In the genomic region with DNA sequence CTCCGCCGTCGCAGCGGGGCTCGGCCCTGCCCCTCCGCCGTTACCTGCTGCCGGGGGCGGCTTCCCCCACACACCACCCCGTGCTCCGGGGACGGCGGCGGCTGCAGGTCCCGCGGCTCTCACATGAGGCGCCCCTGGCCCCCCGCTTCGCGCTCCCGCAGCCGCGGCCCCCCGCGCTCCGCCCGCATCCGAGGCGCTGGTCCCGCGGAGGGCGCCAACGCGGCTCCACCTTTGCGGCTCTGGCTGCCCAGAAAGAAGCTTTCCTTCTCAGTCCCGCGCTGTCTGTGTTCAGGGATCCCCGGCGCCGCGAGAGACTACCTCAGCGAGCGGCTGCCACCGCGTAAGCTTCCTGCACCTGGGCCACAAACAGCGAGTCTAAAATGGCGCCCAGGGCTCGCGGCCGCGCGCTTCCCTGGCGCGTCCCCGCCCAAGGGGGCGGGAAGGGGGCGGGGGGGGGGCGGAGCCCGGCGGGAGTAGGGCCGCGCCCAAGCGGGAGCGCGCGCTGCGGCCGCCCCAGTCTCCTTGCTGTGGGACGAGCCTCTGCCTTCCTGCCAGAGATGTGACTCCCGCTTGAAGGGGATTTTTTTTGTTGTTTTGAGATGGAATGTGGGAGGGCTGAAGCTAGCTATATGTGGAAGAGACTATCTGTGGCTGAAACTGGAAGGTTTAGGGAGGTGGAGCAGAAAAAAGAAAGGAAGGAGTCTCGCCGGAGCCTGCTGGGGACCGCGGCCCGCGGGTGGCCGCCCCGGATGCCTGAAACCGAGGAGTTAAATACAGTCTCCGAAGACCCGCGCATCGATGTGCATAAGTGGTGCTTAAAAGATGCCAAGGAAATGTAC, we compare ENCODE assay signal across 8 cellular contexts. TPM values are rescaled to one million over a fixed set of nuclear protein-coding genes. Genes with fewer than 3 reads are reported as not detected.
DNase-seq lines count a peak whose midpoint lies in the region; ATAC-seq and TF ChIP-seq lines count a peak whose summit lies in the region.

A gene with protein sequence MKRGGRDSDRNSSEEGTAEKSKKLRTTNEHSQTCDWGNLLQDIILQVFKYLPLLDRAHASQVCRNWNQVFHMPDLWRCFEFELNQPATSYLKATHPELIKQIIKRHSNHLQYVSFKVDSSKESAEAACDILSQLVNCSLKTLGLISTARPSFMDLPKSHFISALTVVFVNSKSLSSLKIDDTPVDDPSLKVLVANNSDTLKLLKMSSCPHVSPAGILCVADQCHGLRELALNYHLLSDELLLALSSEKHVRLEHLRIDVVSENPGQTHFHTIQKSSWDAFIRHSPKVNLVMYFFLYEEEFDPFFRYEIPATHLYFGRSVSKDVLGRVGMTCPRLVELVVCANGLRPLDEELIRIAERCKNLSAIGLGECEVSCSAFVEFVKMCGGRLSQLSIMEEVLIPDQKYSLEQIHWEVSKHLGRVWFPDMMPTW (minus strand): TSS at position 377 of the 839 bp plus-strand sequence. CDS start 5,299 bp downstream, outside the sequence.

- H3K9me3 ChIP-seq in HUES64 (ENCODE audit: insufficient read depth, low read depth, low read length) = no peaks in the 10 kb centered on the region
- no peaks in the 10 kb centered on the region for H3K9me3 ChIP-seq in mucosa of descending colon

- H3K4me1 ChIP-seq in HUES64 (ENCODE audit: insufficient read depth, low read length) (peaks cover 10% of the 10 kb centered on the region; the same call in 1 of the 2 replicates), mucosa of descending colon (ENCODE audit: low read depth) (peaks cover 24% of the 10 kb centered on the region)

- ATAC-seq in GM21515 (IDR thresholded peaks at IDR 0.05; ENCODE audit: unreplicated experiment) (peak; percentile 59), mucosa of descending colon (peak; percentile 86)

- H3K9ac ChIP-seq in HUES64 (ENCODE audit: low read depth, low read length) = peak within 1 kb of the TSS; percentile 93

- H3K27ac ChIP-seq in HUES64 (ENCODE audit: low read depth, low read length) = peak within 1 kb of the TSS; percentile 96

- H3K36me3 ChIP-seq in HUES64 (ENCODE audit: insufficient read depth, low read length) (peaks cover 2% of the 10 kb centered on the region; the same call in 1 of the 2 replicates), mucosa of descending colon (ENCODE audit: low read depth) (no peaks in the 10 kb centered on the region)

- DNase-seq in DMS 273 (lab: John Stamatoyannopoulos, UW; ENCODE audit: unreplicated experiment) (peak; percentile 88), OCI-M2 (lab: John Stamatoyannopoulos, UW; ENCODE audit: unreplicated experiment) (peak; percentile 10), activated T-cell treated with anti-CD3 and anti-CD28 coated beads for 4 hours (peak; percentile 64), epithelial cell of esophagus (ENCODE audit: low read depth) (peak; percentile 89), mucosa of descending colon (peak; percentile 89 to 92 (median 91))
- peak; percentile 47 to 63 for DNase-seq in stimulated activated CD8-positive, alpha-beta memory T cell treated with anti-CD3 and anti-CD28 coated beads, Interleukin-4, amount 100 ng/mL, for 1 hour (ENCODE audit: low read depth in 2 of 2, low spot score in 1 of 2)

- under 1% methylated on average over 81 of the region's 83 CpGs for WGBS in HUES64

- intact Hi-C loops in mucosa of descending colon (cut with DNase I, micrococcal nuclease) = no loop called here

- no peaks in the 10 kb centered on the region for H3K27me3 ChIP-seq in HUES64 (ENCODE audit: insufficient read depth, low read length)

- peak within 1 kb of the TSS; percentile 78 for H3K4me3 ChIP-seq in HUES64 (ENCODE audit: low read length)
- peak within 1 kb of the TSS; percentile 71 for H3K4me3 ChIP-seq in epithelial cell of esophagus (ENCODE audit: low read length)
- peak within 1 kb of the TSS; percentile 86 for H3K4me3 ChIP-seq in mucosa of descending colon

- TF ChIP-seq CTCF in epithelial cell of esophagus (IDR thresholded peaks at IDR 0.05; ENCODE audit: insufficient read depth, low read depth, low read length, missing control alignments) (no peak), mucosa of descending colon (IDR thresholded peaks at IDR 0.05) (no peak)

RNA-seq across cellular contexts. Expression of the gene that starts here (rescaled TPM):
- polyA plus RNA-seq in HUES64 (2013, experiment 1 of 2) = 12.1 TPM
- polyA plus RNA-seq in HUES64 (2013, experiment 2 of 2) = 14.6 TPM
- 10 to 100 TPM; 40.5 to 57.1 (median 56.0) TPM for total RNA-seq in mucosa of descending colon

Comparison
In these comparisons a context has a peak if more than half of its experiments do, and no peak if none do; other contexts are left out.
1. Peak in every context shown above with its lines: DNase-seq, ATAC-seq, H3K4me3 ChIP-seq and H3K27ac ChIP-seq.
2. DNase-seq: peak in every context shown above with its lines; median percentile 91 in mucosa of descending colon; 89 in epithelial cell of esophagus; 88 in DMS 273; 64 in activated T-cell treated with anti-CD3 and anti-CD28 coated beads for 4 hours; 55 in stimulated activated CD8-positive, alpha-beta memory T cell treated with anti-CD3 and anti-CD28 coated beads, Interleukin-4, amount 100 ng/mL, for 1 hour; 10 in OCI-M2.